Comparison of ENCODE assay signal across 17 cellular contexts in genomic region chr19:46631481-46631880, GRCh38. TPM values are rescaled to one million over a fixed set of nuclear protein-coding genes. Genes with fewer than 3 reads are reported as not detected.
DNase-seq lines count a peak whose midpoint lies in the region; TF ChIP-seq lines count a peak whose summit lies in the region.
"Had no signal": no experiment of that assay in that cellular context is flagged by ENCODE, and none has a peak within 500 bp of the region (broad histone marks: within the 10 kb centered on the region; RNA-seq: fewer than 3 reads in every experiment).

No MANE protein-coding gene starts in this region.

- DNase-seq in H9 (no peak), adipocyte (ENCODE audit: low read depth) (peak; percentile 63), iris pigment epithelial cell (ENCODE audit: low read depth) (peak; percentile 73), DMS153 treated with DMSO at 0.1 percent for 48 hours (lab: John Stamatoyannopoulos, UW; ENCODE audit: unreplicated experiment) (no peak), SW 1271 (lab: John Stamatoyannopoulos, UW) (no peak), Karpas-422 (no peak)
- DNase-seq: GF-D8; GOT3; NCI-H2029; NK-92 treated with Interleukin-12 subunit alpha and Interleukin-12 subunit beta, amount 100 ng/mL, for 24 hours; stimulated activated CD4-positive, alpha-beta T cell treated with anti-CD3 and anti-CD28 coated beads, Interleukin-4, amount 100 ng/mL, for 1 hour had no signal

- no peak overlapping the region for H3K9ac ChIP-seq in H9 (ENCODE audit: extremely low read depth, insufficient read length, low read length)
- no peak overlapping the region for H3K9ac ChIP-seq in adipocyte (ENCODE audit: low read length)
- H3K9ac ChIP-seq in Karpas-422 (ENCODE audit: low read length) = no peak overlapping the region

- peaks cover 7% of the 10 kb centered on the region; the same call in 1 of the 2 replicates for H3K4me1 ChIP-seq in H9 (ENCODE audit: insufficient read depth, low read length)
- H3K4me1 ChIP-seq in adipocyte (ENCODE audit: control insufficient read depth, insufficient read depth, low read length) = peaks cover 15% of the 10 kb centered on the region
- H3K4me1 ChIP-seq in Karpas-422 (ENCODE audit: low read length) = peaks cover 28% of the 10 kb centered on the region

- H3K27me3 ChIP-seq in H9 (ENCODE audit: insufficient read depth, low read length) (peaks cover 18% of the 10 kb centered on the region), adipocyte (replicated peaks; ENCODE audit: control insufficient read depth, insufficient read depth, low read length) (peaks cover 8% of the 10 kb centered on the region), Karpas-422 (ENCODE audit: low read length) (no peaks in the 10 kb centered on the region)
- H3K27me3 ChIP-seq: vagina had no signal

- H4K20me1 ChIP-seq in H9 (ENCODE audit: control insufficient read depth, insufficient read depth, insufficient read length) (no peaks in the 10 kb centered on the region), Karpas-422 (ENCODE audit: insufficient read depth, low read depth, low read length) (no peaks in the 10 kb centered on the region)

- H3K79me1 ChIP-seq in H9 (ENCODE audit: insufficient read depth, low read depth, low read length, poor library complexity, severe bottlenecking) = no peaks in the 10 kb centered on the region

- H3K9me3 Mint-ChIP-seq in H9 = no peaks in the 10 kb centered on the region; a peak in 1 of 5 replicates

- H2BK12ac ChIP-seq in H9 (ENCODE audit: insufficient read length, low read depth, low read length) = peak overlapping the region; percentile 26

- peaks cover 41% of the 10 kb centered on the region for H3K27me3 Mint-ChIP-seq in H9 (ENCODE audit: low read depth)

- H3K36me3 ChIP-seq in adipocyte (ENCODE audit: control insufficient read depth, insufficient read depth, low read length, severe bottlenecking) = no peaks in the 10 kb centered on the region
- H3K36me3 ChIP-seq in Karpas-422 (ENCODE audit: insufficient read depth, low read length) = no peaks in the 10 kb centered on the region
- H3K36me3 ChIP-seq: vagina had no signal

- peaks cover 9% of the 10 kb centered on the region for H3K23me2 ChIP-seq in H9 (ENCODE audit: insufficient read length, low read depth, low read length, poor library complexity, severe bottlenecking)

- no peak overlapping the region for H4K5ac ChIP-seq in H9 (ENCODE audit: insufficient read length, low read depth, low read length)

- H3K23ac ChIP-seq in H9 (ENCODE audit: insufficient read length, low read depth, low read length) = no peak overlapping the region

- no peaks in the 10 kb centered on the region for H3K9me2 ChIP-seq in Karpas-422 (replicated peaks; ENCODE audit: insufficient read depth, low read length)

- no peak overlapping the region for H3K14ac ChIP-seq in H9 (ENCODE audit: insufficient read depth, low read length)

- TF ChIP-seq CTCF in H9 (conservative IDR thresholded peaks at IDR 0.05) = no peak

- H2BK120ac ChIP-seq in H9 (ENCODE audit: low read depth, low read length, poor library complexity, severe bottlenecking) = no peak overlapping the region

- H3K18ac ChIP-seq in H9 (ENCODE audit: insufficient read length, low read depth, low read length) = no peak overlapping the region

- no peak overlapping the region for H4K91ac ChIP-seq in H9 (ENCODE audit: insufficient read length, low read depth, low read length)

- no peak overlapping the region for H3K4ac ChIP-seq in H9 (ENCODE audit: low read depth, low read length)

- H2BK15ac ChIP-seq in H9 (ENCODE audit: low read depth, low read length) = peak overlapping the region; percentile 20; the same call in 1 of the 2 replicates

- H3K79me2 ChIP-seq in H9 (ENCODE audit: insufficient read depth, low read length) (no peaks in the 10 kb centered on the region), Karpas-422 (ENCODE audit: low read length) (no peaks in the 10 kb centered on the region)

- H3K4me3 ChIP-seq in adipocyte (ENCODE audit: low read length) (no peak overlapping the region), Karpas-422 (ENCODE audit: low read length) (no peak overlapping the region)
- H3K4me3 ChIP-seq: vagina had no signal

- H3K56ac ChIP-seq in H9 (ENCODE audit: insufficient read length, low read depth, low read length) = no peak overlapping the region

- H3K27ac Mint-ChIP-seq in H9 = no peak overlapping the region

- no peak overlapping the region for H2AK5ac ChIP-seq in H9 (ENCODE audit: insufficient read length, low read length)

- no peak overlapping the region for H3T11ph ChIP-seq in H9 (ENCODE audit: low read length)

- no peak overlapping the region for H3K4me3 Mint-ChIP-seq in H9

- no peak overlapping the region for H2BK20ac ChIP-seq in H9 (ENCODE audit: low read depth, low read length, poor library complexity, severe bottlenecking)

- H3K27ac ChIP-seq in H9 (ENCODE audit: insufficient read length, low read depth, low read length) (no peak overlapping the region), temporal lobe (ENCODE audit: low read depth, low read length) (peak overlapping the region; percentile 54), Karpas-422 (ENCODE audit: low read length) (no peak overlapping the region)
- H3K27ac ChIP-seq: vagina, VCaP had no signal

- no peak overlapping the region for H2AFZ ChIP-seq in H9 (ENCODE audit: low read length)
- no peak overlapping the region for H2AFZ ChIP-seq in Karpas-422 (ENCODE audit: low read length)

- no CpG with 5 or more reads among the region's 6 CpGs for WGBS in H9 (ENCODE audit: extremely low coverage, insufficient read length, low lambda C conversion rate)

- H3K4me1 Mint-ChIP-seq in H9 = peaks cover 22 to 30% of the 10 kb centered on the region in 2 experiments

- no peak overlapping the region for H2BK5ac ChIP-seq in H9 (ENCODE audit: insufficient read length, low read length)

- H4K8ac ChIP-seq in H9 (replicated peaks; ENCODE audit: insufficient read length, low read depth, low read length) = no peak overlapping the region

- no peak overlapping the region for H3K4me2 ChIP-seq in H9 (ENCODE audit: insufficient read depth, insufficient read length, low read length)
- H3K4me2 ChIP-seq in Karpas-422 (ENCODE audit: low read depth, low read length, poor library complexity, severe bottlenecking) = no peak overlapping the region

- H3K9me3 ChIP-seq in H9 (ENCODE audit: control insufficient read depth, low read depth, low read length) = no peaks in the 10 kb centered on the region
- no peaks in the 10 kb centered on the region for H3K9me3 ChIP-seq in adipocyte (ENCODE audit: control insufficient read depth, low read length)
- H3K9me3 ChIP-seq in Karpas-422 (ENCODE audit: low read length) = no peaks in the 10 kb centered on the region
- H3K9me3 ChIP-seq: vagina had no signal

- no peaks in the 10 kb centered on the region for H3K36me3 Mint-ChIP-seq in H9 (ENCODE audit: insufficient read depth in 1 of 3, low read depth in 3 of 3)

RNA-seq across cellular contexts. Expression of gene GNG8, which starts 4.5 kb away (rescaled TPM):
- not detected in 2 replicates for total RNA-seq in H9 (2021)
- total RNA-seq in temporal lobe = not detected
- total RNA-seq in Karpas-422 (2014; rRNA removed; shearing (Covaris generic); ENCODE audit: low replicate concordance) = not detected in 2 replicates
- total RNA-seq: frontal cortex, LHCN-M2, SK-MEL-5, vagina had no signal

RNA-seq across cellular contexts. Expression of gene PTGIR, which starts 6.6 kb away (rescaled TPM):
- total RNA-seq in H9 (2021) = not detected in 2 replicates
- 0.25 TPM for total RNA-seq in temporal lobe
- total RNA-seq in Karpas-422 (2014; rRNA removed; shearing (Covaris generic); ENCODE audit: low replicate concordance) = not detected in 2 replicates
- total RNA-seq: frontal cortex, LHCN-M2, SK-MEL-5 had no signal

RNA-seq across cellular contexts. Expression of gene DACT3, which starts 29.5 kb away (rescaled TPM):
- total RNA-seq in H9 (2021) (0.87 and 1.1 TPM in 2 replicates), temporal lobe (14.5 TPM)
- total RNA-seq in Karpas-422 (2014; rRNA removed; shearing (Covaris generic); ENCODE audit: low replicate concordance) = 0.14 and 0.19 TPM in 2 replicates

RNA-seq across cellular contexts. Expression of gene CALM3, which starts 30.4 kb away (rescaled TPM):
- total RNA-seq in H9 (2021) (339 and 343 TPM in 2 replicates), temporal lobe (257 TPM)
- 103 and 122 TPM in 2 replicates for total RNA-seq in Karpas-422 (2014; rRNA removed; shearing (Covaris generic); ENCODE audit: low replicate concordance)

Comparison
In these comparisons a context has a peak if more than half of its experiments do, and no peak if none do; other contexts are left out.
1. DNase-seq: peak in adipocyte (single experiment) and iris pigment epithelial cell (single experiment); none in H9 (single experiment), DMS153 treated with DMSO at 0.1 percent for 48 hours (single experiment), SW 1271 (0 of 2) and Karpas-422 (single experiment).